ENCODE assay signal across 15 cellular contexts in the genomic region with DNA sequence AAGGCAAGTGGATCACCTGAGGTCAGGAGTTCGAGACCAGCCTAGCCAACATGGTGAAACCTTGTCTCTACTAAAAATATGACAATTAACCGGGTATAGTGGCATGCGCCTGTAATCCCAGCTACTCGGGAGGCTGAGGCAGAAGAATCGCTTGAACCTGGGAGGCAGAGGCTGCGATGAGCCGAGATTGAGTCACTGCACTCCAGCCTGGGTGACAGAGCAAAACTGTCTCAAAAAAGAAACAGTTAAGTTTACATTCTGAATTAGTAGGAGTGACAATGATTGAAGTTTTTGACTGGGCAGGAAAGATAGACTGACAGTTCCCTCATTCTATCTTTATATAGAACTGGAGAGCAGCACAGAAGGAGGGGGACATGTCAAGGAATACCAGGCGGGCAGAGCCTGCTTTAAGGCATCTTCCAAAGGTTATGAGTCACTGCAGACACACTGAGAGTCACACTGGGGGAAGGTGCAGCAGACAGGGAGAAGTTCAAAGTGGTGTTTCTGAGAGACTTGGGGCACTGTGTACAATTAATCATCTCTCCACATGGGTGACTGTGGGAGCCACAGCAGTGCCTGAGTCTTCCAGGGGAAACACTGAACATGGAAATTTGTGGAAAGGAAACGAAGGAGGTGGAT. TPM values are rescaled to one million over a fixed set of nuclear protein-coding genes. Genes with fewer than 3 reads are reported as not detected.
DNase-seq lines count a peak whose midpoint lies in the region; ATAC-seq and TF ChIP-seq lines count a peak whose summit lies in the region.
"Had no signal": no experiment of that assay in that cellular context is flagged by ENCODE, and none has a peak within 500 bp of the region (broad histone marks: within the 10 kb centered on the region; RNA-seq: fewer than 3 reads in every experiment).

No MANE protein-coding gene starts in this region.

- no peak overlapping the region for H3K4me2 ChIP-seq in smooth muscle cell

- H3K9me3 ChIP-seq in RWPE2 (ENCODE audit: severe bottlenecking) (no peaks in the 10 kb centered on the region), smooth muscle cell (replicated peaks; ENCODE audit: low read depth) (no peaks in the 10 kb centered on the region)

- H3K4me3 ChIP-seq in RWPE2 (ENCODE audit: severe bottlenecking), result no peak overlapping the region
- H3K4me3 ChIP-seq in foreskin fibroblast (ENCODE audit: low read depth in 1 of 2, low read length in 2 of 2), result no peak overlapping the region
- no peak overlapping the region for H3K4me3 ChIP-seq in smooth muscle cell

- no peaks in the 10 kb centered on the region for H3K79me2 ChIP-seq in smooth muscle cell (ENCODE audit: low read depth)

- H3K27me3 Mint-ChIP-seq in activated T-cell treated with anti-CD3 and anti-CD28 coated beads, Interleukin-2, amount 50 U/mL, for 4 hours (ENCODE audit: low read depth), result peaks cover 3% of the 10 kb centered on the region
- H3K27me3 Mint-ChIP-seq in activated CD8-positive, alpha-beta memory T cell treated with anti-CD3 and anti-CD28 coated beads, Interleukin-2, amount 10 ng/mL, durations not matched to agents 7 days and 5 days, result peaks cover 26% of the 10 kb centered on the region

- H3K4me3 Mint-ChIP-seq in activated T-cell treated with anti-CD3 and anti-CD28 coated beads, Interleukin-2, amount 50 U/mL, for 4 hours, result no peak overlapping the region
- no peak overlapping the region for H3K4me3 Mint-ChIP-seq in activated CD8-positive, alpha-beta memory T cell treated with anti-CD3 and anti-CD28 coated beads, Interleukin-2, amount 10 ng/mL, durations not matched to agents 7 days and 5 days

- no peaks in the 10 kb centered on the region for H3K9me3 Mint-ChIP-seq in activated T-cell treated with anti-CD3 and anti-CD28 coated beads, Interleukin-2, amount 50 U/mL, for 4 hours
- H3K9me3 Mint-ChIP-seq in activated CD8-positive, alpha-beta memory T cell treated with anti-CD3 and anti-CD28 coated beads, Interleukin-2, amount 10 ng/mL, durations not matched to agents 7 days and 5 days (ENCODE audit: low read depth), result no peaks in the 10 kb centered on the region
- H3K9me3 Mint-ChIP-seq: IgD-negative memory B cell had no signal

- TF ChIP-seq CTCF in RWPE2 (IDR thresholded peaks at IDR 0.05; ENCODE audit: poor library complexity, severe bottlenecking) (no peak), foreskin fibroblast (IDR thresholded peaks at IDR 0.05; ENCODE audit: low read depth, low read length) (no peak), smooth muscle cell (IDR thresholded peaks at IDR 0.05; ENCODE audit: borderline replicate concordance, insufficient read depth, poor library complexity, severe bottlenecking) (no peak)

- no peak overlapping the region for H3K27ac ChIP-seq in RWPE2 (ENCODE audit: poor library complexity, severe bottlenecking)
- peak overlapping the region; percentile 25 for H3K27ac ChIP-seq in smooth muscle cell (ENCODE audit: low read depth)

- H2AFZ ChIP-seq in smooth muscle cell (ENCODE audit: low read depth), result no peak overlapping the region

- DNase-seq in GM03348 (ENCODE audit: low spot score), result peak; percentile 59
- DNase-seq in RWPE2 (ENCODE audit: low spot score), result no peak
- DNase-seq in foreskin fibroblast, result peak; percentile 14 to 25
- no peak for DNase-seq in smooth muscle cell (lab: John Stamatoyannopoulos, UW; ENCODE audit: unreplicated experiment)
- DNase-seq in activated T-cell treated with anti-CD3 and anti-CD28 coated beads, Interleukin-2, amount 50 U/mL, for 4 hours, result no peak
- no peak for DNase-seq in mesenteric fat pad (ENCODE audit: low spot score)
- no peak for DNase-seq in NCI-H1930 (lab: John Stamatoyannopoulos, UW)
- DNase-seq in activated CD8-positive, alpha-beta memory T cell treated with anti-CD3 and anti-CD28 coated beads, Interleukin-2, amount 10 ng/mL, durations not matched to agents 7 days and 5 days, result no peak
- DNase-seq: activated gamma-delta T cell; DMS 273 treated with DMSO at 0.1 percent for 48 hours; left colon; NCI-H510A treated with DMSO at 0.1 percent for 48 hours; stimulated activated CD8-positive, alpha-beta memory T cell treated with anti-CD3 and anti-CD28 coated beads, Interleukin-4, amount 100 ng/mL, for 48 hours; T-helper 9 cell had no signal

- no peaks in the 10 kb centered on the region for H3K4me1 Mint-ChIP-seq in activated T-cell treated with anti-CD3 and anti-CD28 coated beads, Interleukin-2, amount 50 U/mL, for 4 hours (ENCODE audit: low read depth)
- no peaks in the 10 kb centered on the region for H3K4me1 Mint-ChIP-seq in activated CD8-positive, alpha-beta memory T cell treated with anti-CD3 and anti-CD28 coated beads, Interleukin-2, amount 10 ng/mL, durations not matched to agents 7 days and 5 days

- no peaks in the 10 kb centered on the region for H3K4me1 ChIP-seq in RWPE2 (ENCODE audit: insufficient read depth, poor library complexity, severe bottlenecking)
- H3K4me1 ChIP-seq in smooth muscle cell (ENCODE audit: low read depth), result peaks cover 8% of the 10 kb centered on the region

- H3F3A ChIP-seq in smooth muscle cell (ENCODE audit: low read depth), result peaks cover 5% of the 10 kb centered on the region

- H3K36me3 ChIP-seq in RWPE2 (ENCODE audit: low read depth) (no peaks in the 10 kb centered on the region), smooth muscle cell (ENCODE audit: low read depth) (no peaks in the 10 kb centered on the region)

- no peaks in the 10 kb centered on the region for H4K20me1 ChIP-seq in smooth muscle cell (ENCODE audit: low read depth)

- H3K9ac ChIP-seq in smooth muscle cell (ENCODE audit: low read depth), result no peak overlapping the region

- peak; percentile 81 for ATAC-seq in RWPE2 (ENCODE audit: low read depth)
- ATAC-seq in activated T-cell treated with anti-CD3 and anti-CD28 coated beads, Interleukin-2, amount 50 U/mL, for 4 hours, result no peak
- no peak for ATAC-seq in activated CD8-positive, alpha-beta memory T cell treated with anti-CD3 and anti-CD28 coated beads, Interleukin-2, amount 10 ng/mL, durations not matched to agents 7 days and 5 days

- H3K36me3 Mint-ChIP-seq in activated T-cell treated with anti-CD3 and anti-CD28 coated beads, Interleukin-2, amount 50 U/mL, for 4 hours (ENCODE audit: insufficient read depth), result no peaks in the 10 kb centered on the region
- H3K36me3 Mint-ChIP-seq in activated CD8-positive, alpha-beta memory T cell treated with anti-CD3 and anti-CD28 coated beads, Interleukin-2, amount 10 ng/mL, durations not matched to agents 7 days and 5 days, result no peaks in the 10 kb centered on the region
- H3K36me3 Mint-ChIP-seq: IgD-negative memory B cell had no signal

- CTCF ChIA-PET in activated CD8-positive, alpha-beta memory T cell treated with anti-CD3 and anti-CD28 coated beads, Interleukin-2, amount 10 ng/mL, durations not matched to agents 7 days and 5 days (lab: Charles Lee), result interaction anchor here (0.7 to 2.7 kb wide), 4 partner anchors 10 to 491 kb away, joined by 3 to 12 read pairs (median 6); no protein-coding TSS in a partner anchor

- 47% methylated on average over 9 of the region's 9 CpGs for WGBS in smooth muscle cell (ENCODE audit: low lambda C conversion rate)

- peaks cover 10% of the 10 kb centered on the region for H3K27me3 ChIP-seq in RWPE2 (ENCODE audit: insufficient read depth, poor library complexity, severe bottlenecking)
- no peaks in the 10 kb centered on the region for H3K27me3 ChIP-seq in smooth muscle cell (ENCODE audit: low read depth)

- H3K27ac Mint-ChIP-seq in activated CD8-positive, alpha-beta memory T cell treated with anti-CD3 and anti-CD28 coated beads, Interleukin-2, amount 10 ng/mL, durations not matched to agents 7 days and 5 days, result no peak overlapping the region
- H3K27ac Mint-ChIP-seq: IgD-negative memory B cell had no signal

RNA-seq across cellular contexts. Expression of a gene that starts 42.8 kb away (rescaled TPM):
- total RNA-seq in smooth muscle cell (not detected in 2 replicates), mesenteric fat pad (0.80 TPM)
- 0.26 TPM in 1 of 2 replicates, not detected in the other for polyA plus RNA-seq in smooth muscle cell
- not detected for total RNA-seq in activated T-cell treated with anti-CD3 and anti-CD28 coated beads, Interleukin-2, amount 50 U/mL, for 4 hours
- total RNA-seq in activated CD8-positive, alpha-beta memory T cell treated with anti-CD3 and anti-CD28 coated beads, Interleukin-2, amount 10 ng/mL, durations not matched to agents 7 days and 5 days, result not detected
- total RNA-seq: left colon had no signal
- polyA plus RNA-seq: IgD-negative memory B cell had no signal

RNA-seq across cellular contexts. Expression of a gene that starts 45.8 kb away (rescaled TPM):
- 4.0 and 13.5 TPM in 2 replicates for total RNA-seq in smooth muscle cell
- 6.9 and 8.5 TPM in 2 replicates for polyA plus RNA-seq in smooth muscle cell
- under 1 TPM; 0.40 to 0.78 (median 0.63) TPM for total RNA-seq in activated T-cell treated with anti-CD3 and anti-CD28 coated beads, Interleukin-2, amount 50 U/mL, for 4 hours
- 641 TPM for total RNA-seq in mesenteric fat pad
- total RNA-seq in activated CD8-positive, alpha-beta memory T cell treated with anti-CD3 and anti-CD28 coated beads, Interleukin-2, amount 10 ng/mL, durations not matched to agents 7 days and 5 days, result not detected
- polyA plus RNA-seq: IgD-negative memory B cell had no signal

Comparison
In these comparisons a context has a peak if more than half of its experiments do, and no peak if none do; other contexts are left out.
1. DNase-seq: peak in GM03348 (single experiment) and foreskin fibroblast (2 of 2); none in RWPE2 (single experiment), smooth muscle cell (single experiment), activated T-cell treated with anti-CD3 and anti-CD28 coated beads, Interleukin-2, amount 50 U/mL, for 4 hours (single experiment), mesenteric fat pad (single experiment), NCI-H1930 (0 of 2) and activated CD8-positive, alpha-beta memory T cell treated with anti-CD3 and anti-CD28 coated beads, Interleukin-2, amount 10 ng/mL, durations not matched to agents 7 days and 5 days (single experiment).
2. RNA of a gene that starts 45.8 kb away (total RNA-seq): 641 TPM in mesenteric fat pad (single experiment); 4.0 to 13.5 TPM in smooth muscle cell, 0.40 to 0.78 TPM in activated T-cell treated with anti-CD3 and anti-CD28 coated beads, Interleukin-2, amount 50 U/mL, for 4 hours and not detected in activated CD8-positive, alpha-beta memory T cell treated with anti-CD3 and anti-CD28 coated beads, Interleukin-2, amount 10 ng/mL, durations not matched to agents 7 days and 5 days; every median in the first group is over 10 times any median in the second.